10 cellular contexts compared by ENCODE assay signal in the genomic region with DNA sequence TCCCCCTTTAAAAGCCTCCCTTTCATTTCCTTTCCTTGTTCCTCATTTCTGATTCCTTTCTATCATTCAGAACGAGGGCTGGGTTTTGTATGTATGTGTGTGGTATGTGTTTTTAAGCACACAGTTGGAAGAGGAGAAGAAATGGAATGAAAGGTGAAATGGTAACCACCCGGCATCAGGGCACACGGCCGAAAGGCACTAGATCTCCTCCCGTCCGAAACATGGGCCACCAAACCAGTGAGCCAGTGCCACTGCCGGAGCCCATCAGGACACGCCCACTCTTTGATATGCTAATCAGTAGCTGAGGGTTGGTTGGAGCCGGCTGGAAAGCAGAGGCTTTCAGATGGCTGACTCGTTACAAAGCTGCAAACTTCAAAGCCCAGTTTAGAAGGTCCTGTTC.
DNase-seq lines count a peak whose midpoint lies in the region; ATAC-seq, FAIRE-seq and TF ChIP-seq lines count a peak whose summit lies in the region.
"Had no signal": no experiment of that assay in that cellular context is flagged by ENCODE, and none has a peak within 500 bp of the region (broad histone marks: within the 10 kb centered on the region; RNA-seq: fewer than 3 reads in every experiment).

No MANE protein-coding gene starts in this region.

- no peaks in the 10 kb centered on the region for H3K36me3 Mint-ChIP-seq in activated naive CD8-positive, alpha-beta T cell treated with anti-CD3 and anti-CD28 coated beads, Interleukin-2, amount 50 U/mL, for 24 hours (ENCODE audit: low read depth)
- peaks cover 2% of the 10 kb centered on the region for H3K36me3 Mint-ChIP-seq in activated naive CD8-positive, alpha-beta T cell treated with anti-CD3 and anti-CD28 coated beads for 36 hours

- TF ChIP-seq EP300 in stomach (IDR thresholded peaks at IDR 0.05): no peak

- TF ChIP-seq CTCF in foreskin fibroblast (IDR thresholded peaks at IDR 0.05; ENCODE audit: low read depth, low read length) (no peak), stomach (IDR thresholded peaks at IDR 0.05) (no peak)

- ATAC-seq in activated naive CD8-positive, alpha-beta T cell treated with anti-CD3 and anti-CD28 coated beads, Interleukin-2, amount 50 U/mL, for 24 hours: no peak
- ATAC-seq in stimulated activated naive CD8-positive, alpha-beta T cell treated with anti-CD3 and anti-CD28 coated beads, Interleukin-15, Interleukin-2, amounts not matched to agents 100 U/mL and 50 U/mL, for 24 hours: peak; percentile 34
- ATAC-seq in GM18520 (IDR thresholded peaks at IDR 0.05; ENCODE audit: unreplicated experiment): no peak

- intact Hi-C loops in stomach (cut with DNase I; ENCODE audit: low total_unique reads): no loop called here

- no peak overlapping the region for H3K27ac Mint-ChIP-seq in activated naive CD8-positive, alpha-beta T cell treated with anti-CD3 and anti-CD28 coated beads, Interleukin-2, amount 50 U/mL, for 24 hours
- H3K27ac Mint-ChIP-seq in activated naive CD8-positive, alpha-beta T cell treated with anti-CD3 and anti-CD28 coated beads for 36 hours: no peak overlapping the region

- H3K9me3 Mint-ChIP-seq in activated naive CD8-positive, alpha-beta T cell treated with anti-CD3 and anti-CD28 coated beads, Interleukin-2, amount 50 U/mL, for 24 hours: no peaks in the 10 kb centered on the region
- peaks cover 2% of the 10 kb centered on the region for H3K9me3 Mint-ChIP-seq in activated naive CD8-positive, alpha-beta T cell treated with anti-CD3 and anti-CD28 coated beads for 36 hours

- no peak for TF ChIP-seq POLR2A in stomach (IDR thresholded peaks at IDR 0.05)

- H3K4me3 ChIP-seq in foreskin fibroblast (ENCODE audit: low read depth in 1 of 2, low read length in 2 of 2) (no peak overlapping the region), stomach (no peak overlapping the region)
- H3K4me3 ChIP-seq: thyroid gland had no signal

- peak; percentile 10 for DNase-seq in activated naive CD8-positive, alpha-beta T cell treated with anti-CD3 and anti-CD28 coated beads, Interleukin-2, amount 50 U/mL, for 24 hours
- DNase-seq in activated naive CD8-positive, alpha-beta T cell treated with anti-CD3 and anti-CD28 coated beads for 36 hours: no peak
- peak; percentile 73 for DNase-seq in OCI-M2 (lab: John Stamatoyannopoulos, UW; ENCODE audit: unreplicated experiment)
- peak; percentile 6 to 51 for DNase-seq in foreskin fibroblast
- DNase-seq in stimulated activated naive CD8-positive, alpha-beta T cell treated with anti-CD3 and anti-CD28 coated beads, Interleukin-15, Interleukin-2, amounts not matched to agents 100 U/mL and 50 U/mL, for 24 hours: peak; percentile 22
- DNase-seq in stomach: no peak
- no peak for DNase-seq in urothelium cell line (ENCODE audit: low spot score)
- DNase-seq: NCI-H2171 had no signal

- no peaks in the 10 kb centered on the region for H3K9me3 ChIP-seq in stomach
- H3K9me3 ChIP-seq: thyroid gland had no signal

- H3K27me3 ChIP-seq in stomach: no peaks in the 10 kb centered on the region
- H3K27me3 ChIP-seq: thyroid gland had no signal

- H3K4me1 ChIP-seq in stomach: peaks cover 0 to 13% (median 6%) of the 10 kb centered on the region in 4 donors
- H3K4me1 ChIP-seq: thyroid gland had no signal

- no peaks in the 10 kb centered on the region for H3K36me3 ChIP-seq in stomach
- H3K36me3 ChIP-seq: thyroid gland had no signal

- H3K4me1 Mint-ChIP-seq in activated naive CD8-positive, alpha-beta T cell treated with anti-CD3 and anti-CD28 coated beads, Interleukin-2, amount 50 U/mL, for 24 hours: peaks cover 42% of the 10 kb centered on the region
- peaks cover 25% of the 10 kb centered on the region for H3K4me1 Mint-ChIP-seq in activated naive CD8-positive, alpha-beta T cell treated with anti-CD3 and anti-CD28 coated beads for 36 hours

- no peak overlapping the region for H3K27ac ChIP-seq in stomach
- H3K27ac ChIP-seq: thyroid gland had no signal

- FAIRE-seq in urothelium cell line (lab: Jason Lieb, UNC): no peak

- peaks cover 11% of the 10 kb centered on the region for H3K27me3 Mint-ChIP-seq in activated naive CD8-positive, alpha-beta T cell treated with anti-CD3 and anti-CD28 coated beads, Interleukin-2, amount 50 U/mL, for 24 hours
- peaks cover 15% of the 10 kb centered on the region for H3K27me3 Mint-ChIP-seq in activated naive CD8-positive, alpha-beta T cell treated with anti-CD3 and anti-CD28 coated beads for 36 hours

- WGBS in stomach, 5 donors: 16 to 41% (median 31%) methylated on average over 10 of the region's 10 CpGs

- H3K4me3 Mint-ChIP-seq in activated naive CD8-positive, alpha-beta T cell treated with anti-CD3 and anti-CD28 coated beads, Interleukin-2, amount 50 U/mL, for 24 hours: no peak overlapping the region
- H3K4me3 Mint-ChIP-seq in activated naive CD8-positive, alpha-beta T cell treated with anti-CD3 and anti-CD28 coated beads for 36 hours: no peak overlapping the region

Comparison
In these comparisons a context has a peak if more than half of its experiments do, and no peak if none do; other contexts are left out.
1. DNase-seq: peak in activated naive CD8-positive, alpha-beta T cell treated with anti-CD3 and anti-CD28 coated beads, Interleukin-2, amount 50 U/mL, for 24 hours (single experiment), OCI-M2 (single experiment), foreskin fibroblast (2 of 2) and stimulated activated naive CD8-positive, alpha-beta T cell treated with anti-CD3 and anti-CD28 coated beads, Interleukin-15, Interleukin-2, amounts not matched to agents 100 U/mL and 50 U/mL, for 24 hours (single experiment); none in activated naive CD8-positive, alpha-beta T cell treated with anti-CD3 and anti-CD28 coated beads for 36 hours (single experiment), stomach (single experiment) and urothelium cell line (single experiment).